1 cellular context compared by ENCODE assay signal in the genomic region with DNA sequence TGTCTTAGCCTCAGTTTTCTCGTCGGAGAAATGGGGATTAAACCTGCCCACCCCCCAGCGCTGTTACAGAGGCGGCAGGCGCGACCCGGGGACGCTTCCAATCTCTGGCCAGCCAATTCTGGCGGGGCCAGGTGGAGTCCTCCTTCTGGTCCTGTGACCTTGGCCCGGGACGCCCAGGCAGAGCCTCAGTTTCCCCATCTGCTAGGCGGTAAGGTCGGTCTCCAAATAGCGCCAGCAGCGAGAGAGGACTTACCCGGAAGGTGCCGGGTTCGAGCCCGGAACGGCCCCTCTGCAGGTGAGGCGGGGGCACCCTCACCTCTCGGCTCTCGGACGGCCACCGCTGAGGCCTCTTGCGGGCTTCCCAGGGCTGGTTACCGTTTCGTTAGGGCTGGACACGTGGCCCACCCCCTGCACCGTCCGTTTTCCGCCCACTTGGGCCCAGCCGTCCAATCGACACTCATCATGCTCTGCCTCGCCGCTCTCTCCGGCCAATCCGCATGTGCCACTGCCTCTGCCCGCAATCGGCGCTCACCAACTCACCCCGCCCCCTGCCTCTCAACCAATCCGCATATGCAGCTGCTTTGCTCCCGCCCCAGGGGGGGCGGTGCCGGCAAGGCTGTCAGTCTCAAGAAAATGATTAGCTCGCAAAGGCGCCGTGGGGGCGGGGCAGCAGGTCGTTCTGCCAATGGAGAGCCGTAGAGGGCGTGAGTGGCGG.
TF ChIP-seq lines count a peak whose summit lies in the region.

TSS of gene ISOC2 (minus strand) at position 384 of the 715 bp plus-strand sequence. CDS start 5,156 bp downstream, outside the sequence.

TF ChIP-seq in HepG2, 621 proteins besides CTCF, POLR2A, EP300 and RAD21 (continued from another document and continues in another):
- TF ChIP-seq, protein P1, sequence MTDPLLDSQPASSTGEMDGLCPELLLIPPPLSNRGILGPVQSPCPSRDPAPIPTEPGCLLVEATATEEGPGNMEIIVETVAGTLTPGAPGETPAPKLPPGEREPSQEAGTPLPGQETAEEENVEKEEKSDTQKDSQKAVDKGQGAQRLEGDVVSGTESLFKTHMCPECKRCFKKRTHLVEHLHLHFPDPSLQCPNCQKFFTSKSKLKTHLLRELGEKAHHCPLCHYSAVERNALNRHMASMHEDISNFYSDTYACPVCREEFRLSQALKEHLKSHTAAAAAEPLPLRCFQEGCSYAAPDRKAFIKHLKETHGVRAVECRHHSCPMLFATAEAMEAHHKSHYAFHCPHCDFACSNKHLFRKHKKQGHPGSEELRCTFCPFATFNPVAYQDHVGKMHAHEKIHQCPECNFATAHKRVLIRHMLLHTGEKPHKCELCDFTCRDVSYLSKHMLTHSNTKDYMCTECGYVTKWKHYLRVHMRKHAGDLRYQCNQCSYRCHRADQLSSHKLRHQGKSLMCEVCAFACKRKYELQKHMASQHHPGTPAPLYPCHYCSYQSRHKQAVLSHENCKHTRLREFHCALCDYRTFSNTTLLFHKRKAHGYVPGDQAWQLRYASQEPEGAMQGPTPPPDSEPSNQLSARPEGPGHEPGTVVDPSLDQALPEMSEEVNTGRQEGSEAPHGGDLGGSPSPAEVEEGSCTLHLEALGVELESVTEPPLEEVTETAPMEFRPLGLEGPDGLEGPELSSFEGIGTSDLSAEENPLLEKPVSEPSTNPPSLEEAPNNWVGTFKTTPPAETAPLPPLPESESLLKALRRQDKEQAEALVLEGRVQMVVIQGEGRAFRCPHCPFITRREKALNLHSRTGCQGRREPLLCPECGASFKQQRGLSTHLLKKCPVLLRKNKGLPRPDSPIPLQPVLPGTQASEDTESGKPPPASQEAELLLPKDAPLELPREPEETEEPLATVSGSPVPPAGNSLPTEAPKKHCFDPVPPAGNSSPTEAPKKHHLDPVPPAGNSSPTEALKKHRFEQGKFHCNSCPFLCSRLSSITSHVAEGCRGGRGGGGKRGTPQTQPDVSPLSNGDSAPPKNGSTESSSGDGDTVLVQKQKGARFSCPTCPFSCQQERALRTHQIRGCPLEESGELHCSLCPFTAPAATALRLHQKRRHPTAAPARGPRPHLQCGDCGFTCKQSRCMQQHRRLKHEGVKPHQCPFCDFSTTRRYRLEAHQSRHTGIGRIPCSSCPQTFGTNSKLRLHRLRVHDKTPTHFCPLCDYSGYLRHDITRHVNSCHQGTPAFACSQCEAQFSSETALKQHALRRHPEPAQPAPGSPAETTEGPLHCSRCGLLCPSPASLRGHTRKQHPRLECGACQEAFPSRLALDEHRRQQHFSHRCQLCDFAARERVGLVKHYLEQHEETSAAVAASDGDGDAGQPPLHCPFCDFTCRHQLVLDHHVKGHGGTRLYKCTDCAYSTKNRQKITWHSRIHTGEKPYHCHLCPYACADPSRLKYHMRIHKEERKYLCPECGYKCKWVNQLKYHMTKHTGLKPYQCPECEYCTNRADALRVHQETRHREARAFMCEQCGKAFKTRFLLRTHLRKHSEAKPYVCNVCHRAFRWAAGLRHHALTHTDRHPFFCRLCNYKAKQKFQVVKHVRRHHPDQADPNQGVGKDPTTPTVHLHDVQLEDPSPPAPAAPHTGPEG (CRISPR knock-in tag; IDR thresholded peaks at IDR 0.05): 0 out of 2 replicates have a peak, but pooled peaks have one; percentile 31
- peak; percentile 68 for TF ChIP-seq POGK (CRISPR knock-in tag; conservative IDR thresholded peaks at IDR 0.05)
- TF ChIP-seq KLF12 (CRISPR knock-in tag; IDR thresholded peaks at IDR 0.05; ENCODE audit: borderline replicate concordance): peak; percentile 90
- TF ChIP-seq PRDM15 (CRISPR knock-in tag; IDR thresholded peaks at IDR 0.05): no peak; the same call in 1 of the 2 replicates
- TF ChIP-seq ZSCAN21 (CRISPR knock-in tag; IDR thresholded peaks at IDR 0.05; ENCODE audit: borderline replicate concordance): 0 out of 2 replicates have a peak, but pooled peaks have one; percentile 50
- TF ChIP-seq, protein P2, sequence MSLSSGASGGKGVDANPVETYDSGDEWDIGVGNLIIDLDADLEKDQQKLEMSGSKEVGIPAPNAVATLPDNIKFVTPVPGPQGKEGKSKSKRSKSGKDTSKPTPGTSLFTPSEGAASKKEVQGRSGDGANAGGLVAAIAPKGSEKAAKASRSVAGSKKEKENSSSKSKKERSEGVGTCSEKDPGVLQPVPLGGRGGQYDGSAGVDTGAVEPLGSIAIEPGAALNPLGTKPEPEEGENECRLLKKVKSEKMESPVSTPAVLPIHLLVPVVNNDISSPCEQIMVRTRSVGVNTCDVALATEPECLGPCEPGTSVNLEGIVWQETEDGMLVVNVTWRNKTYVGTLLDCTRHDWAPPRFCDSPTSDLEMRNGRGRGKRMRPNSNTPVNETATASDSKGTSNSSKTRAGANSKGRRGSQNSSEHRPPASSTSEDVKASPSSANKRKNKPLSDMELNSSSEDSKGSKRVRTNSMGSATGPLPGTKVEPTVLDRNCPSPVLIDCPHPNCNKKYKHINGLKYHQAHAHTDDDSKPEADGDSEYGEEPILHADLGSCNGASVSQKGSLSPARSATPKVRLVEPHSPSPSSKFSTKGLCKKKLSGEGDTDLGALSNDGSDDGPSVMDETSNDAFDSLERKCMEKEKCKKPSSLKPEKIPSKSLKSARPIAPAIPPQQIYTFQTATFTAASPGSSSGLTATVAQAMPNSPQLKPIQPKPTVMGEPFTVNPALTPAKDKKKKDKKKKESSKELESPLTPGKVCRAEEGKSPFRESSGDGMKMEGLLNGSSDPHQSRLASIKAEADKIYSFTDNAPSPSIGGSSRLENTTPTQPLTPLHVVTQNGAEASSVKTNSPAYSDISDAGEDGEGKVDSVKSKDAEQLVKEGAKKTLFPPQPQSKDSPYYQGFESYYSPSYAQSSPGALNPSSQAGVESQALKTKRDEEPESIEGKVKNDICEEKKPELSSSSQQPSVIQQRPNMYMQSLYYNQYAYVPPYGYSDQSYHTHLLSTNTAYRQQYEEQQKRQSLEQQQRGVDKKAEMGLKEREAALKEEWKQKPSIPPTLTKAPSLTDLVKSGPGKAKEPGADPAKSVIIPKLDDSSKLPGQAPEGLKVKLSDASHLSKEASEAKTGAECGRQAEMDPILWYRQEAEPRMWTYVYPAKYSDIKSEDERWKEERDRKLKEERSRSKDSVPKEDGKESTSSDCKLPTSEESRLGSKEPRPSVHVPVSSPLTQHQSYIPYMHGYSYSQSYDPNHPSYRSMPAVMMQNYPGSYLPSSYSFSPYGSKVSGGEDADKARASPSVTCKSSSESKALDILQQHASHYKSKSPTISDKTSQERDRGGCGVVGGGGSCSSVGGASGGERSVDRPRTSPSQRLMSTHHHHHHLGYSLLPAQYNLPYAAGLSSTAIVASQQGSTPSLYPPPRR (CRISPR knock-in tag; IDR thresholded peaks at IDR 0.05; ENCODE audit: borderline replicate concordance): no peak; the same call in none of the 2 replicates
- no peak for TF ChIP-seq NONO (IDR thresholded peaks at IDR 0.05)
- TF ChIP-seq NONO (CRISPR knock-in tag; conservative IDR thresholded peaks at IDR 0.05): peak; percentile 86
- TF ChIP-seq LCORL (IDR thresholded peaks at IDR 0.05): no peak
- peak; percentile 70 for TF ChIP-seq LCORL (CRISPR knock-in tag; IDR thresholded peaks at IDR 0.05)
- TF ChIP-seq GTF3A (CRISPR knock-in tag; conservative IDR thresholded peaks at IDR 0.05): no peak
- TF ChIP-seq ZBTB39 (CRISPR knock-in tag; IDR thresholded peaks at IDR 0.05): 0 out of 2 replicates have a peak, but pooled peaks have one; percentile 34
- no peak for TF ChIP-seq ZNF766 (CRISPR knock-in tag; IDR thresholded peaks at IDR 0.05; ENCODE audit: borderline replicate concordance)
- TF ChIP-seq POLR2AphosphoS5 (IDR thresholded peaks at IDR 0.05; ENCODE audit: low read depth, low read length): peak; percentile 76
- no peak for TF ChIP-seq TOE1 (CRISPR knock-in tag; IDR thresholded peaks at IDR 0.05)
- 0 out of 2 replicates have a peak, but pooled peaks have one; percentile 34 for TF ChIP-seq ZSCAN12 (CRISPR knock-in tag; IDR thresholded peaks at IDR 0.05)
- TF ChIP-seq, protein P3, sequence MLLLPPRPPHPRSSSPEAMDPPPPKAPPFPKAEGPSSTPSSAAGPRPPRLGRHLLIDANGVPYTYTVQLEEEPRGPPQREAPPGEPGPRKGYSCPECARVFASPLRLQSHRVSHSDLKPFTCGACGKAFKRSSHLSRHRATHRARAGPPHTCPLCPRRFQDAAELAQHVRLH (CRISPR knock-in tag; IDR thresholded peaks at IDR 0.05; ENCODE audit: borderline replicate concordance, low read depth): peak; percentile 78; the same call in 1 of the 2 replicates
- TF ChIP-seq, protein P4, sequence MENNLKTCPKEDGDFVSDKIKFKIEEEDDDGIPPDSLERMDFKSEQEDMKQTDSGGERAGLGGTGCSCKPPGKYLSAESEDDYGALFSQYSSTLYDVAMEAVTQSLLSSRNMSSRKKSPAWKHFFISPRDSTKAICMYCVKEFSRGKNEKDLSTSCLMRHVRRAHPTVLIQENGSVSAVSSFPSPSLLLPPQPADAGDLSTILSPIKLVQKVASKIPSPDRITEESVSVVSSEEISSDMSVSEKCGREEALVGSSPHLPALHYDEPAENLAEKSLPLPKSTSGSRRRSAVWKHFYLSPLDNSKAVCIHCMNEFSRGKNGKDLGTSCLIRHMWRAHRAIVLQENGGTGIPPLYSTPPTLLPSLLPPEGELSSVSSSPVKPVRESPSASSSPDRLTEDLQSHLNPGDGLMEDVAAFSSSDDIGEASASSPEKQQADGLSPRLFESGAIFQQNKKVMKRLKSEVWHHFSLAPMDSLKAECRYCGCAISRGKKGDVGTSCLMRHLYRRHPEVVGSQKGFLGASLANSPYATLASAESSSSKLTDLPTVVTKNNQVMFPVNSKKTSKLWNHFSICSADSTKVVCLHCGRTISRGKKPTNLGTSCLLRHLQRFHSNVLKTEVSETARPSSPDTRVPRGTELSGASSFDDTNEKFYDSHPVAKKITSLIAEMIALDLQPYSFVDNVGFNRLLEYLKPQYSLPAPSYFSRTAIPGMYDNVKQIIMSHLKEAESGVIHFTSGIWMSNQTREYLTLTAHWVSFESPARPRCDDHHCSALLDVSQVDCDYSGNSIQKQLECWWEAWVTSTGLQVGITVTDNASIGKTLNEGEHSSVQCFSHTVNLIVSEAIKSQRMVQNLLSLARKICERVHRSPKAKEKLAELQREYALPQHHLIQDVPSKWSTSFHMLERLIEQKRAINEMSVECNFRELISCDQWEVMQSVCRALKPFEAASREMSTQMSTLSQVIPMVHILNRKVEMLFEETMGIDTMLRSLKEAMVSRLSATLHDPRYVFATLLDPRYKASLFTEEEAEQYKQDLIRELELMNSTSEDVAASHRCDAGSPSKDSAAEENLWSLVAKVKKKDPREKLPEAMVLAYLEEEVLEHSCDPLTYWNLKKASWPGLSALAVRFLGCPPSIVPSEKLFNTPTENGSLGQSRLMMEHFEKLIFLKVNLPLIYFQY (CRISPR knock-in tag; IDR thresholded peaks at IDR 0.05; ENCODE audit: borderline replicate concordance): peak; percentile 61; the same call in 1 of the 2 replicates
- TF ChIP-seq ZNF326 (CRISPR knock-in tag; IDR thresholded peaks at IDR 0.05; ENCODE audit: borderline replicate concordance): no peak
- no peak for TF ChIP-seq FOXK1 (CRISPR knock-in tag; IDR thresholded peaks at IDR 0.05; ENCODE audit: borderline replicate concordance, low read depth)
- TF ChIP-seq ZNF556 (CRISPR knock-in tag; IDR thresholded peaks at IDR 0.05; ENCODE audit: borderline replicate concordance): peak; percentile 40; the same call in 1 of the 2 replicates
- TF ChIP-seq TP53 (CRISPR knock-in tag; conservative IDR thresholded peaks at IDR 0.05): 0 out of 2 replicates have a peak, but pooled peaks have one; percentile 67
- peak; percentile 77; the same call in 1 of the 2 replicates for TF ChIP-seq ZNF550 (CRISPR knock-in tag; IDR thresholded peaks at IDR 0.05; ENCODE audit: borderline replicate concordance)
